In genomic region chr9:75455444-75455921, GRCh38 we compare ENCODE assay signal across 10 cellular contexts.
DNase-seq lines count a peak whose midpoint lies in the region; ATAC-seq, FAIRE-seq and TF ChIP-seq lines count a peak whose summit lies in the region.
"Had no signal": no experiment of that assay in that cellular context is flagged by ENCODE, and none has a peak within 500 bp of the region (broad histone marks: within the 10 kb centered on the region; RNA-seq: fewer than 3 reads in every experiment).

No MANE protein-coding gene starts in this region.

- H3K36me3 Mint-ChIP-seq in endodermal cell (ENCODE audit: low read depth): no peaks in the 10 kb centered on the region

- no peaks in the 10 kb centered on the region for H3K27me3 Mint-ChIP-seq in endodermal cell (ENCODE audit: insufficient read depth)

- 75 to 81% methylated on average over 1 of the region's 1 CpG for WGBS in endodermal cell (ENCODE audit: insufficient coverage in 1 of 2, insufficient read length in 1 of 2), 2 experiments

- H3K27ac ChIP-seq in endodermal cell (ENCODE audit: low read depth, low read length): no peak overlapping the region
- H3K27ac ChIP-seq: neutrophil had no signal

- no peak overlapping the region for H3K27ac Mint-ChIP-seq in endodermal cell

- H3K27me3 ChIP-seq in bronchial epithelial cell (ENCODE audit: control insufficient read depth, insufficient read depth, low read length) (no peaks in the 10 kb centered on the region), endodermal cell (ENCODE audit: control insufficient read depth, insufficient read depth, low read length, poor library complexity, severe bottlenecking) (no peaks in the 10 kb centered on the region)
- H3K27me3 ChIP-seq: neutrophil had no signal

- peaks cover 26% of the 10 kb centered on the region for H3K4me1 Mint-ChIP-seq in endodermal cell

- FAIRE-seq in bronchial epithelial cell (lab: Jason Lieb, UNC): no peak

- no peak for TF ChIP-seq CTCF in bronchial epithelial cell (IDR thresholded peaks at IDR 0.05; ENCODE audit: insufficient read depth, low read length, severe bottlenecking)
- TF ChIP-seq CTCF in endodermal cell (conservative IDR thresholded peaks at IDR 0.05): no peak

- H3K36me3 ChIP-seq in bronchial epithelial cell (ENCODE audit: control insufficient read depth, insufficient read depth, low read length): no peaks in the 10 kb centered on the region
- no peaks in the 10 kb centered on the region for H3K36me3 ChIP-seq in endodermal cell (ENCODE audit: control insufficient read depth, insufficient read depth, low read length)
- H3K36me3 ChIP-seq: neutrophil had no signal

- ATAC-seq in Right ventricle myocardium superior (ENCODE audit: poor library complexity) (peak; percentile 62), HG03139 (IDR thresholded peaks at IDR 0.05; ENCODE audit: unreplicated experiment) (peak; percentile 96)

- peaks cover 1% of the 10 kb centered on the region for H3K9me3 Mint-ChIP-seq in endodermal cell

- H3K4me3 ChIP-seq in bronchial epithelial cell (ENCODE audit: low read depth, low read length) (no peak overlapping the region), endodermal cell (ENCODE audit: low read length) (no peak overlapping the region)

- H3K9me3 ChIP-seq in endodermal cell (ENCODE audit: control insufficient read depth, low read length): no peaks in the 10 kb centered on the region
- H3K9me3 ChIP-seq: neutrophil had no signal

- intact Hi-C loops in Right ventricle myocardium superior (cut with DNase I): no loop called here
- intact Hi-C loops in cardiac septum (cut with DNase I): no loop called here

- H3K9ac ChIP-seq in endodermal cell (ENCODE audit: extremely low read depth, low read length, poor library complexity, severe bottlenecking): no peak overlapping the region

- H3K4me3 Mint-ChIP-seq in endodermal cell: no peak overlapping the region

- no peaks in the 10 kb centered on the region for H3K4me1 ChIP-seq in endodermal cell (ENCODE audit: control insufficient read depth, insufficient read depth, low read length)

- DNase-seq in Right ventricle myocardium superior (no peak), cardiac septum (ENCODE audit: low spot score) (no peak), bronchial epithelial cell (ENCODE audit: low read depth) (peak; percentile 57), HuH-7.5 (ENCODE audit: low spot score) (no peak), endodermal cell (no peak), NCI-H187 (lab: John Stamatoyannopoulos, UW) (no peak)
- DNase-seq in activated CD4-positive, alpha-beta T cell treated with anti-CD3 and anti-CD28 coated beads for 1 hour: no peak
- DNase-seq: NCI-H524 treated with DMSO at 0.1 percent for 48 hours had no signal
